10 cellular contexts compared by ENCODE assay signal in the genomic region with DNA sequence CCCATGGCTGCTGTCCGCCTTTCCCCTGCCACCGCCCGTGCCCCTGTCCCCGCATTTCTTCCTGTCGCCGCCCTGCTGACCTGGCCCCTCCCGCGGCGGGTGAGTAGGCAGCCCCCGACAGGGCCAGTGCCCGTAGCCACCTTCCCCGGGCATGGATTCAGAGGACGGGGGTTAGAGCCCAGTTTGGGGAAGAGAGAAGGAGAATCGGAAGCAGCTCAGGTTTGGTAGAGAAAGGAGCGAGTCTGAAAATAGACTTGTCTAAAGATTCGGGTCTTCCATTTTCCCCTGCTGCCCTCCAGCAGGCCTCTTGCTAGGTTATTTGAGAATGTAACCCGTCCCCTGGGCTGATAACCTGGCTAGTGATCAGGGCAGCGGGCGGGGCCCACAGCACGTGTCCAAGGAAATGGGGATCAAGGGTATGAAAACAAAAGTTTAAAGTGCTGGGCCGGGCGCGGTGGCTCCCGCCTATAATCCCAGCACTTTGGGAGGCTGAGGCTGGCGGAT. TPM values are rescaled to one million over a fixed set of nuclear protein-coding genes. Genes with fewer than 3 reads are reported as not detected.
DNase-seq lines count a peak whose midpoint lies in the region; ATAC-seq and TF ChIP-seq lines count a peak whose summit lies in the region.
"Had no signal": no experiment of that assay in that cellular context is flagged by ENCODE, and none has a peak within 500 bp of the region (broad histone marks: within the 10 kb centered on the region; RNA-seq: fewer than 3 reads in every experiment).

No MANE protein-coding gene starts in this region.

- CTCF ChIA-PET in activated CD8-positive, alpha-beta T cell treated with anti-CD3 and anti-CD28 coated beads, Interleukin-2, amount 10 ng/mL, durations not matched to agents 7 days and 5 days (lab: Charles Lee) = interaction anchor here (1.2 to 11.7 kb wide), 5 partner anchors 11 to 130 kb away, joined by 3 to 213 read pairs (median 11); partner anchors contain the start of genes HCFC1R1, THOC6 and ZNF213

- no peaks in the 10 kb centered on the region for H3K9me3 ChIP-seq in BE2C
- H3K9me3 ChIP-seq in HAP-1 = no peaks in the 10 kb centered on the region
- no peaks in the 10 kb centered on the region for H3K9me3 ChIP-seq in lower lobe of right lung

- POLR2A ChIA-PET in activated CD8-positive, alpha-beta T cell treated with anti-CD3 and anti-CD28 coated beads, Interleukin-2, amount 10 ng/mL, durations not matched to agents 7 days and 5 days (lab: Charles Lee) = interaction anchor here (1.1 kb wide), 1 partner anchor 29 kb away, joined by 3 read pairs; no protein-coding TSS in a partner anchor

- H3K36me3 Mint-ChIP-seq in activated CD8-positive, alpha-beta T cell treated with anti-CD3 and anti-CD28 coated beads, Interleukin-2, amount 10 ng/mL, durations not matched to agents 7 days and 5 days (ENCODE audit: low read depth) = no peaks in the 10 kb centered on the region

- peak overlapping the region; percentile 68 for H3K4me3 Mint-ChIP-seq in activated CD8-positive, alpha-beta T cell treated with anti-CD3 and anti-CD28 coated beads, Interleukin-2, amount 10 ng/mL, durations not matched to agents 7 days and 5 days

- no peaks in the 10 kb centered on the region for H3K9me3 Mint-ChIP-seq in activated CD8-positive, alpha-beta T cell treated with anti-CD3 and anti-CD28 coated beads, Interleukin-2, amount 10 ng/mL, durations not matched to agents 7 days and 5 days (ENCODE audit: insufficient read depth)

- H3K4me3 ChIP-seq in BE2C (ENCODE audit: low read depth, low read length) (peak overlapping the region; percentile 54), HAP-1 (peak overlapping the region; percentile 37), lower lobe of right lung (peak overlapping the region; percentile 49)

- H3K27me3 ChIP-seq in BE2C (peaks cover 3% of the 10 kb centered on the region; the same call in 1 of the 2 replicates), HAP-1 (ENCODE audit: low read depth) (no peaks in the 10 kb centered on the region), lower lobe of right lung (ENCODE audit: low read depth) (peaks cover 33% of the 10 kb centered on the region)

- H3K4me1 Mint-ChIP-seq in activated CD8-positive, alpha-beta T cell treated with anti-CD3 and anti-CD28 coated beads, Interleukin-2, amount 10 ng/mL, durations not matched to agents 7 days and 5 days (ENCODE audit: low read depth) = peaks cover 27% of the 10 kb centered on the region

- no peaks in the 10 kb centered on the region for H3K4me1 ChIP-seq in BE2C
- peaks cover 19% of the 10 kb centered on the region for H3K4me1 ChIP-seq in HAP-1
- peaks cover 32% of the 10 kb centered on the region for H3K4me1 ChIP-seq in lower lobe of right lung

- no peak for TF ChIP-seq CTCF in BE2C (IDR thresholded peaks at IDR 0.05; ENCODE audit: low read depth, low read length)
- no peak for TF ChIP-seq CTCF in lower lobe of right lung (IDR thresholded peaks at IDR 0.05)

- peaks cover 13% of the 10 kb centered on the region for H3K27me3 Mint-ChIP-seq in activated CD8-positive, alpha-beta T cell treated with anti-CD3 and anti-CD28 coated beads, Interleukin-2, amount 10 ng/mL, durations not matched to agents 7 days and 5 days (ENCODE audit: low read depth)

- H3K27ac ChIP-seq in lower lobe of right lung = peak overlapping the region; percentile 73

- intact Hi-C loops in lower lobe of right lung (cut with DNase I) = no loop called here

- H3K27ac Mint-ChIP-seq in activated CD8-positive, alpha-beta T cell treated with anti-CD3 and anti-CD28 coated beads, Interleukin-2, amount 10 ng/mL, durations not matched to agents 7 days and 5 days = no peak overlapping the region

- H3K36me3 ChIP-seq in BE2C (no peaks in the 10 kb centered on the region), HAP-1 (replicated peaks) (no peaks in the 10 kb centered on the region), lower lobe of right lung (no peaks in the 10 kb centered on the region)

- DNase-seq in BE2C (no peak), HAP-1 (ENCODE audit: low spot score in 2 of 2) (peak in 1 of 2 experiments; percentile 51), lower lobe of right lung (no peak), hippocampal formation (lab: John Stamatoyannopoulos, UW) (no peak), NCI-H128 (lab: John Stamatoyannopoulos, UW; ENCODE audit: unreplicated experiment) (no peak), NCI-H774 (lab: John Stamatoyannopoulos, UW) (no peak)
- DNase-seq in activated CD8-positive, alpha-beta T cell treated with anti-CD3 and anti-CD28 coated beads, Interleukin-2, amount 10 ng/mL, durations not matched to agents 7 days and 5 days = no peak

- in situ Hi-C loops in HAP-1 (cut with MboI; ENCODE audit: low sequenced_read_pairs) = no loop called here

- ATAC-seq in activated CD8-positive, alpha-beta T cell treated with anti-CD3 and anti-CD28 coated beads, Interleukin-2, amount 10 ng/mL, durations not matched to agents 7 days and 5 days = no peak
- peak; percentile 12 to 35 for ATAC-seq in lower lobe of right lung
- no peak for ATAC-seq in GM21447 (IDR thresholded peaks at IDR 0.05; ENCODE audit: unreplicated experiment)

RNA-seq across cellular contexts. Expression of gene CLDN9, which starts 7.9 kb away (rescaled TPM):
- 0.91 TPM for polyA plus RNA-seq in BE2C (2012; ENCODE audit: insufficient read depth, insufficient read length, low read depth)
- under 1 TPM in 1 of 2 experiments, not detected in 1; 0.16 TPM for total RNA-seq in activated CD8-positive, alpha-beta T cell treated with anti-CD3 and anti-CD28 coated beads, Interleukin-2, amount 10 ng/mL, durations not matched to agents 7 days and 5 days
- 1.0 TPM for total RNA-seq in lower lobe of right lung
- total RNA-seq: dermis blood vessel endothelial cell, temporal lobe had no signal

RNA-seq across cellular contexts. Expression of gene CLDN6, which starts 13.2 kb away (rescaled TPM):
- not detected for polyA plus RNA-seq in BE2C (2012; ENCODE audit: insufficient read depth, insufficient read length, low read depth)
- not detected for total RNA-seq in activated CD8-positive, alpha-beta T cell treated with anti-CD3 and anti-CD28 coated beads, Interleukin-2, amount 10 ng/mL, durations not matched to agents 7 days and 5 days
- total RNA-seq in lower lobe of right lung = not detected
- total RNA-seq: dermis blood vessel endothelial cell had no signal

RNA-seq across cellular contexts. Expression of gene TNFRSF12A, which starts 15.3 kb away (rescaled TPM):
- 21.0 TPM for polyA plus RNA-seq in BE2C (2012; ENCODE audit: insufficient read depth, insufficient read length, low read depth)
- 1 to 10 TPM; 4.2 to 4.7 TPM for total RNA-seq in activated CD8-positive, alpha-beta T cell treated with anti-CD3 and anti-CD28 coated beads, Interleukin-2, amount 10 ng/mL, durations not matched to agents 7 days and 5 days
- total RNA-seq in lower lobe of right lung = 28.8 TPM

RNA-seq across cellular contexts. Expression of gene HCFC1R1, which starts 18.9 kb away (rescaled TPM):
- polyA plus RNA-seq in BE2C (2012; ENCODE audit: insufficient read depth, insufficient read length, low read depth) = 235 TPM
- total RNA-seq in activated CD8-positive, alpha-beta T cell treated with anti-CD3 and anti-CD28 coated beads, Interleukin-2, amount 10 ng/mL, durations not matched to agents 7 days and 5 days = 10 to 100 TPM; 41.0 to 41.7 TPM
- 43.2 TPM for total RNA-seq in lower lobe of right lung

RNA-seq across cellular contexts. Expression of gene THOC6, which starts 19.0 kb away (rescaled TPM):
- polyA plus RNA-seq in BE2C (2012; ENCODE audit: insufficient read depth, insufficient read length, low read depth) = 49.2 TPM
- total RNA-seq in activated CD8-positive, alpha-beta T cell treated with anti-CD3 and anti-CD28 coated beads, Interleukin-2, amount 10 ng/mL, durations not matched to agents 7 days and 5 days = 10 to 100 TPM; 57.4 to 57.9 TPM
- total RNA-seq in lower lobe of right lung = 26.8 TPM

Comparison
In these comparisons a context has a peak if more than half of its experiments do, and no peak if none do; other contexts are left out.
1. ATAC-seq: peak in lower lobe of right lung (2 of 2); none in activated CD8-positive, alpha-beta T cell treated with anti-CD3 and anti-CD28 coated beads, Interleukin-2, amount 10 ng/mL, durations not matched to agents 7 days and 5 days (single experiment) and GM21447 (single experiment).
2. Peak in every context shown above with its lines, with median percentiles within 50 percentile points of each other: H3K4me3 ChIP-seq.